In the genomic region with DNA sequence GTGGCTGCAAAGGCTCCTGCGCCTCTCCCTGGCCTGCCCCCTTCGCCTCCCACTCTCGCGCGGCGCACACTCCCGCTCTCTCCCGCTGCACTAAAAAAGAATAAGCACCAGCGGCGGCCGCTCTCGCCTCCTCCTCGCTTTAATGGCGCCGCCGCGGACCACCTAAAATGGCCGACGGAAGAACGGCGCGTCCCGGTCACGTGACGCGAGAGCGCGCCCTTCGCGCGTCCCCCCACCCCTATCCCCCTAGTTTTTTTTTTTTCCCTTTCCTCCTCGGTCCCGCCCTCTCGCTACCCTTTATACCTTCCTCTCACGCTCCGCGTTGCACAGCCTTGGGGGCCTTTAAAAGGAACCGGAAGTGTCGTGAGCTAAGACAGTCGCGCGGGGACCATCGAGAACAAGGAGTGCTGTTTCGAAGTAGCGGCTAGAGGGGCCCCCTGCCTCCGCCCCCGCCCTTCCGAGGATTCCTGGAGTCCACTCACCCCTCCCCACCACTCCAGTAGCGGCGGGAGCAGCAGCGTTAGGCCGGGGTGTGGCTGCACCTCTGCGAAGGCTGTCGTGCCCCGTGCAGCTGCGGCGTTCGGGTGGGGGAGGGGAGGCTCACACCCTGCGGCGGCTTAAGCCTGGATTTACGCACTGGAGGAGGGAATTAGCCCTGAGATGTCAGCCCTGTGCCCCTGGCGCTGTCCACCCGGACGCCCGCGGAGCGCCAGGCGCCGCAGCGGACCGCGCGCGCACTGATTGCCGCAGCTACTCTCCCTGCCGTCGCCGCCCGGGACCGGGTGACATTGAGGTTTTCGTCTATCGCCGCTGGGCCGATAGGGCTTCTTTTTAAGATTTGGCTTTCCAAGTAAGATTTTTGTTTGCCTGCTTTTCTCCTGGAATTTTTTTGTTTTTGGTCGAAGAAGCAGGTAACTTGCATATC, we compare ENCODE assay signal across 1 cellular context.
TF ChIP-seq lines count a peak whose summit lies in the region.

A gene with protein sequence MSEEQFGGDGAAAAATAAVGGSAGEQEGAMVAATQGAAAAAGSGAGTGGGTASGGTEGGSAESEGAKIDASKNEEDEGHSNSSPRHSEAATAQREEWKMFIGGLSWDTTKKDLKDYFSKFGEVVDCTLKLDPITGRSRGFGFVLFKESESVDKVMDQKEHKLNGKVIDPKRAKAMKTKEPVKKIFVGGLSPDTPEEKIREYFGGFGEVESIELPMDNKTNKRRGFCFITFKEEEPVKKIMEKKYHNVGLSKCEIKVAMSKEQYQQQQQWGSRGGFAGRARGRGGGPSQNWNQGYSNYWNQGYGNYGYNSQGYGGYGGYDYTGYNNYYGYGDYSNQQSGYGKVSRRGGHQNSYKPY (minus strand): TSS at position 176 of the 925 bp plus-strand sequence. CDS start 313 bp downstream, outside the sequence.

TF ChIP-seq in K562, 482 proteins besides CTCF, POLR2A, EP300 and RAD21 (continued from another document and continues in another):
- TF ChIP-seq MBD1 (CRISPR knock-in tag; IDR thresholded peaks at IDR 0.05) (no peak), PHTF2 (CRISPR knock-in tag; IDR thresholded peaks at IDR 0.05) (no peak), TCFL5 (CRISPR knock-in tag; conservative IDR thresholded peaks at IDR 0.05) (no peak), ELF4 (CRISPR knock-in tag; IDR thresholded peaks at IDR 0.05) (0 out of 2 replicates have a peak, but pooled peaks have one; percentile 42), SUPT5H (IDR thresholded peaks at IDR 0.05) (peak; percentile 80), ERF (CRISPR knock-in tag; IDR thresholded peaks at IDR 0.05) (0 out of 2 replicates have a peak, but pooled peaks have one; percentile 3), ARHGAP35 (IDR thresholded peaks at IDR 0.05; ENCODE audit: partially characterized antibody) (no peak), HNRNPK (IDR thresholded peaks at IDR 0.05; ENCODE audit: low read depth, low read length, poor library complexity, severe bottlenecking) (no peak), ZNF445 (CRISPR knock-in tag; IDR thresholded peaks at IDR 0.05; ENCODE audit: low read depth) (no peak), SETDB1 (IDR thresholded peaks at IDR 0.05; ENCODE audit: low read length) (no peak), MTF1 (CRISPR knock-in tag; IDR thresholded peaks at IDR 0.05; ENCODE audit: borderline replicate concordance) (no peak), ZNF444 (CRISPR knock-in tag; IDR thresholded peaks at IDR 0.05) (no peak), TARDBP (IDR thresholded peaks at IDR 0.05) (peak; percentile 83; the same call in 1 of the 2 replicates), HDAC3 (IDR thresholded peaks at IDR 0.05; ENCODE audit: borderline replicate concordance, partially characterized antibody) (no peak), USF1 (CRISPR knock-in tag; IDR thresholded peaks at IDR 0.05) (peak; percentile 98), ZC3H11A (IDR thresholded peaks at IDR 0.05; ENCODE audit: low read depth, low read length) (peak; percentile 78; the same call in 1 of the 2 replicates), PTRF (tag; IDR thresholded peaks at IDR 0.05) (no peak), SRSF7 (optimal IDR thresholded peaks at IDR 0.05; ENCODE audit: low read depth, low read length) (no peak), HCFC1 (IDR thresholded peaks at IDR 0.05; ENCODE audit: low read depth, low read length) (peak; percentile 68), MECOM (CRISPR knock-in tag; IDR thresholded peaks at IDR 0.05) (peak; percentile 55; the same call in 1 of the 2 replicates), E2F6 (IDR thresholded peaks at IDR 0.05; ENCODE audit: borderline replicate concordance in 1 of 2, extremely low read depth in 1 of 2, insufficient read depth in 1 of 2, insufficient read length in 1 of 2, low read depth in 1 of 2, low read length in 1 of 2, poor library complexity in 1 of 2, severe bottlenecking in 1 of 2) (peak; percentile 63 to 88), TEAD2 (tag; IDR thresholded peaks at IDR 0.05) (no peak), ZEB2 (IDR thresholded peaks at IDR 0.05) (0 out of 2 replicates have a peak, but pooled peaks have one; percentile 22), ZNF3 (CRISPR knock-in tag; IDR thresholded peaks at IDR 0.05) (no peak), ZNF347 (CRISPR knock-in tag; IDR thresholded peaks at IDR 0.05; ENCODE audit: low read depth) (no peak), HINFP (tag; conservative IDR thresholded peaks at IDR 0.05; ENCODE audit: low read depth) (peak; percentile 79), ARID1B (IDR thresholded peaks at IDR 0.05) (peak; percentile 61; the same call in 1 of the 2 replicates), TAF15 (IDR thresholded peaks at IDR 0.05; ENCODE audit: low read depth, low read length) (no peak), FOXA3 (CRISPR knock-in tag; conservative IDR thresholded peaks at IDR 0.05 in 1 of 2, IDR thresholded peaks at IDR 0.05 in 1 of 2) (no peak), CHD2 (IDR thresholded peaks at IDR 0.05; ENCODE audit: low read depth, low read length) (peak; percentile 63; the same call in 1 of the 2 replicates), ZFP36 (IDR thresholded peaks at IDR 0.05; ENCODE audit: low read depth, low read length, partially characterized antibody) (no peak), CEBPB (tag; IDR thresholded peaks at IDR 0.05) (no peak), FIP1L1 (IDR thresholded peaks at IDR 0.05; ENCODE audit: low read depth, low read length, poor library complexity, severe bottlenecking) (peak; percentile 86), OTX1 (CRISPR knock-in tag; IDR thresholded peaks at IDR 0.05) (0 out of 2 replicates have a peak, but pooled peaks have one; percentile 41), ZNF316 (IDR thresholded peaks at IDR 0.05) (no peak), NFE2L1 (tag; IDR thresholded peaks at IDR 0.05; ENCODE audit: borderline replicate concordance, low read depth) (no peak), HNRNPL (IDR thresholded peaks at IDR 0.05; ENCODE audit: low read depth, low read length) (0 out of 2 replicates have a peak, but pooled peaks have one; percentile 62), BHLHE40 (IDR thresholded peaks at IDR 0.05; ENCODE audit: low read length) (peak; percentile 95), POLR3G (IDR thresholded peaks at IDR 0.05; ENCODE audit: extremely low read depth, insufficient read length, insufficient replicate concordance) (no peak), NR2C2 (CRISPR knock-in tag; IDR thresholded peaks at IDR 0.05) (0 out of 2 replicates have a peak, but pooled peaks have one; percentile 59), NR2C2 (tag; IDR thresholded peaks at IDR 0.05) (peak; percentile 81), SLC30A9 (CRISPR knock-in tag; IDR thresholded peaks at IDR 0.05) (no peak)
- TF ChIP-seq, protein P1, sequence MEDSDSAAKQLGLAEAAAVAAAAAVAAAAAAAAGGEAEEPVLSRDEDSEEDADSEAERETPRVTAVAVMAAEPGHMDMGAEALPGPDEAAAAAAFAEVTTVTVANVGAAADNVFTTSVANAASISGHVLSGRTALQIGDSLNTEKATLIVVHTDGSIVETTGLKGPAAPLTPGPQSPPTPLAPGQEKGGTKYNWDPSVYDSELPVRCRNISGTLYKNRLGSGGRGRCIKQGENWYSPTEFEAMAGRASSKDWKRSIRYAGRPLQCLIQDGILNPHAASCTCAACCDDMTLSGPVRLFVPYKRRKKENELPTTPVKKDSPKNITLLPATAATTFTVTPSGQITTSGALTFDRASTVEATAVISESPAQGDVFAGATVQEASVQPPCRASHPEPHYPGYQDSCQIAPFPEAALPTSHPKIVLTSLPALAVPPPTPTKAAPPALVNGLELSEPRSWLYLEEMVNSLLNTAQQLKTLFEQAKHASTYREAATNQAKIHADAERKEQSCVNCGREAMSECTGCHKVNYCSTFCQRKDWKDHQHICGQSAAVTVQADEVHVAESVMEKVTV (CRISPR knock-in tag; IDR thresholded peaks at IDR 0.05), result no peak
- TF ChIP-seq, protein P2, sequence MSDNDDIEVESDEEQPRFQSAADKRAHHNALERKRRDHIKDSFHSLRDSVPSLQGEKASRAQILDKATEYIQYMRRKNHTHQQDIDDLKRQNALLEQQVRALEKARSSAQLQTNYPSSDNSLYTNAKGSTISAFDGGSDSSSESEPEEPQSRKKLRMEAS (CRISPR knock-in tag; IDR thresholded peaks at IDR 0.05), result peak; percentile 78
- TF ChIP-seq, protein P3, sequence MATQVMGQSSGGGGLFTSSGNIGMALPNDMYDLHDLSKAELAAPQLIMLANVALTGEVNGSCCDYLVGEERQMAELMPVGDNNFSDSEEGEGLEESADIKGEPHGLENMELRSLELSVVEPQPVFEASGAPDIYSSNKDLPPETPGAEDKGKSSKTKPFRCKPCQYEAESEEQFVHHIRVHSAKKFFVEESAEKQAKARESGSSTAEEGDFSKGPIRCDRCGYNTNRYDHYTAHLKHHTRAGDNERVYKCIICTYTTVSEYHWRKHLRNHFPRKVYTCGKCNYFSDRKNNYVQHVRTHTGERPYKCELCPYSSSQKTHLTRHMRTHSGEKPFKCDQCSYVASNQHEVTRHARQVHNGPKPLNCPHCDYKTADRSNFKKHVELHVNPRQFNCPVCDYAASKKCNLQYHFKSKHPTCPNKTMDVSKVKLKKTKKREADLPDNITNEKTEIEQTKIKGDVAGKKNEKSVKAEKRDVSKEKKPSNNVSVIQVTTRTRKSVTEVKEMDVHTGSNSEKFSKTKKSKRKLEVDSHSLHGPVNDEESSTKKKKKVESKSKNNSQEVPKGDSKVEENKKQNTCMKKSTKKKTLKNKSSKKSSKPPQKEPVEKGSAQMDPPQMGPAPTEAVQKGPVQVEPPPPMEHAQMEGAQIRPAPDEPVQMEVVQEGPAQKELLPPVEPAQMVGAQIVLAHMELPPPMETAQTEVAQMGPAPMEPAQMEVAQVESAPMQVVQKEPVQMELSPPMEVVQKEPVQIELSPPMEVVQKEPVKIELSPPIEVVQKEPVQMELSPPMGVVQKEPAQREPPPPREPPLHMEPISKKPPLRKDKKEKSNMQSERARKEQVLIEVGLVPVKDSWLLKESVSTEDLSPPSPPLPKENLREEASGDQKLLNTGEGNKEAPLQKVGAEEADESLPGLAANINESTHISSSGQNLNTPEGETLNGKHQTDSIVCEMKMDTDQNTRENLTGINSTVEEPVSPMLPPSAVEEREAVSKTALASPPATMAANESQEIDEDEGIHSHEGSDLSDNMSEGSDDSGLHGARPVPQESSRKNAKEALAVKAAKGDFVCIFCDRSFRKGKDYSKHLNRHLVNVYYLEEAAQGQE (CRISPR knock-in tag; IDR thresholded peaks at IDR 0.05; ENCODE audit: low read depth), result peak; percentile 86; the same call in 1 of the 2 replicates
- TF ChIP-seq, protein P4, sequence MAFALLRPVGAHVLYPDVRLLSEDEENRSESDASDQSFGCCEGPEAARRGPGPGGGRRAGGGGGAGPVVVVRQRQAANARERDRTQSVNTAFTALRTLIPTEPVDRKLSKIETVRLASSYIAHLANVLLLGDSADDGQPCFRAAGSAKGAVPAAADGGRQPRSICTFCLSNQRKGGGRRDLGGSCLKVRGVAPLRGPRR (CRISPR knock-in tag; IDR thresholded peaks at IDR 0.05), result peak; percentile 58; the same call in 1 of the 2 replicates
- TF ChIP-seq, protein P5, sequence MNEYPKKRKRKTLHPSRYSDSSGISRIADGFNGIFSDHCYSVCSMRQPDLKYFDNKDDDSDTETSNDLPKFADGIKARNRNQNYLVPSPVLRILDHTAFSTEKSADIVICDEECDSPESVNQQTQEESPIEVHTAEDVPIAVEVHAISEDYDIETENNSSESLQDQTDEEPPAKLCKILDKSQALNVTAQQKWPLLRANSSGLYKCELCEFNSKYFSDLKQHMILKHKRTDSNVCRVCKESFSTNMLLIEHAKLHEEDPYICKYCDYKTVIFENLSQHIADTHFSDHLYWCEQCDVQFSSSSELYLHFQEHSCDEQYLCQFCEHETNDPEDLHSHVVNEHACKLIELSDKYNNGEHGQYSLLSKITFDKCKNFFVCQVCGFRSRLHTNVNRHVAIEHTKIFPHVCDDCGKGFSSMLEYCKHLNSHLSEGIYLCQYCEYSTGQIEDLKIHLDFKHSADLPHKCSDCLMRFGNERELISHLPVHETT (CRISPR knock-in tag; conservative IDR thresholded peaks at IDR 0.05 in 1 of 2, IDR thresholded peaks at IDR 0.05 in 1 of 2), result peak in 1 of 2 experiments; percentile 97; a peak in 2 of 4 replicates
